Comparison of ENCODE assay signal across 8 cellular contexts in the genomic region with DNA sequence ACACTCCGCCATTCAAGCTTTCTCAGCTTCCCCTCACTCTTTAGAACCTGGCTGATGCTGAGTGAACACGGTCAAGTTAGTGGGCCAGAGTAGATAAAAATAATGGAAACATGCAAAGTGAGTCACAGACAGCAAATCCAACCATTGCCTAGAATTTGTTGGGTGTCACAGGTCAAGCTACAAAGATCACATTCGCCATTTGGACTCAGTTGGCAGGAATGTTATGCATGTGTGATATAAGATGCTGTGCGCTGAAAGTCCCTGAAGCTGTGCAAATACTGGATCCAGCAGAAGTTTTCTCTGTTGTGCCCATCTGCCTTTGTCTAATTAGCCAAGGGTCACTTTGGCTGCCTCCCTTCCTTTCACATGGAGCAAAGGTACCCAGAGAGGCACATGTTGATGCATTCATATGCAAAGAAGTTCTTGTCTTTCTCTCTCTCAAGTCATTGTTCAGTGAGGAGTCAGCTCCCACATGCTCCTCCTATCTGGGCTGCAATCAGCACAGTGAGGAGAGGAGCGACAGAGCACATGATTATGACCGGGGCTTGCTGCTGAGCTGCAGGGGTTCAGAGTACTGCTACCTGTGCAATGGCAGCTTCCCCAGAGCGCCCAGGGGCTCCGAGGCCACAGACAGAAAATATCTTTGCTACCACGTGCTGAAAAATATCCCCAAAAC. TPM values are rescaled to one million over a fixed set of nuclear protein-coding genes. Genes with fewer than 3 reads are reported as not detected.
DNase-seq lines count a peak whose midpoint lies in the region; ATAC-seq and TF ChIP-seq lines count a peak whose summit lies in the region.

No MANE protein-coding gene starts in this region.

- no peaks in the 10 kb centered on the region for H3K4me1 ChIP-seq in HEK293 (ENCODE audit: control insufficient read depth, insufficient read depth, low read length)
- peaks cover 22% of the 10 kb centered on the region for H3K4me1 ChIP-seq in testis

- TF ChIP-seq CTCF in HEK293 (tag by site-specific recombination; IDR thresholded peaks at IDR 0.05) (no peak), testis (IDR thresholded peaks at IDR 0.05) (no peak)

- CTCF ChIA-PET in HEK293 (lab: Yijun Ruan, JAX) = interaction anchor here (0.6 kb wide), 1 partner anchor 458 kb away, joined by 3 read pairs; no protein-coding TSS in a partner anchor

- peak; percentile 56 for DNase-seq in T-helper 2 cell treated with Interferon-gamma antibody and Interleukin-4, amounts not matched to agents 5 μg/mL and 100 μg/mL, for 36 hours (ENCODE audit: low spot score)
- DNase-seq in iPS-NIHi7 (ENCODE audit: extremely low spot score) = peak; percentile 82
- DNase-seq in NCI-H82 (lab: John Stamatoyannopoulos, UW) = no peak
- no peak for DNase-seq in testis
- DNase-seq in NCI-H1092 treated with DMSO at 0.1 percent for 48 hours (lab: John Stamatoyannopoulos, UW) = no peak
- no peak for DNase-seq in 8988T

- TF ChIP-seq POLR2A in testis (IDR thresholded peaks at IDR 0.05) = no peak

- POLR2A ChIA-PET in HEK293 (lab: Yijun Ruan, JAX) = no interaction called here

- intact Hi-C loops in testis (cut with DNase I; ENCODE audit: low total_unique reads) = no loop called here

- H3K27me3 ChIP-seq in testis = no peaks in the 10 kb centered on the region

- no peak overlapping the region for H3K4me3 ChIP-seq in HEK293 (ENCODE audit: low read depth, low read length)
- no peak overlapping the region for H3K4me3 ChIP-seq in testis

- peaks cover 42% of the 10 kb centered on the region for H3K36me3 Mint-ChIP-seq in T-helper 2 cell treated with Interferon-gamma antibody and Interleukin-4, amounts not matched to agents 5 μg/mL and 100 μg/mL, for 36 hours (ENCODE audit: low read depth)

- H3K4me3 Mint-ChIP-seq in T-helper 2 cell treated with Interferon-gamma antibody and Interleukin-4, amounts not matched to agents 5 μg/mL and 100 μg/mL, for 36 hours = peak overlapping the region; percentile 85

- H3K27me3 Mint-ChIP-seq in T-helper 2 cell treated with Interferon-gamma antibody and Interleukin-4, amounts not matched to agents 5 μg/mL and 100 μg/mL, for 36 hours (ENCODE audit: low read depth) = no peaks in the 10 kb centered on the region

- peak overlapping the region; percentile 88 for H3K27ac Mint-ChIP-seq in T-helper 2 cell treated with Interferon-gamma antibody and Interleukin-4, amounts not matched to agents 5 μg/mL and 100 μg/mL, for 36 hours

- 67 to 78% methylated on average over 9 of the region's 9 CpGs for WGBS in testis, 2 donors

- H3K27ac ChIP-seq in HEK293 (ENCODE audit: extremely low read depth, low read depth, low read length) (no peak overlapping the region), testis (no peak overlapping the region)

- ATAC-seq in GM18502 (IDR thresholded peaks at IDR 0.05; ENCODE audit: poor library complexity, unreplicated experiment) = peak; percentile 37

- no peaks in the 10 kb centered on the region for H3K36me3 ChIP-seq in HEK293 (ENCODE audit: control insufficient read depth in 2 of 2, insufficient read depth in 1 of 2, low read length in 2 of 2)
- no peaks in the 10 kb centered on the region for H3K36me3 ChIP-seq in testis (ENCODE audit: low read depth, missing control alignments)

- no peaks in the 10 kb centered on the region for H3K9me3 Mint-ChIP-seq in T-helper 2 cell treated with Interferon-gamma antibody and Interleukin-4, amounts not matched to agents 5 μg/mL and 100 μg/mL, for 36 hours

- H3K4me1 Mint-ChIP-seq in T-helper 2 cell treated with Interferon-gamma antibody and Interleukin-4, amounts not matched to agents 5 μg/mL and 100 μg/mL, for 36 hours (ENCODE audit: low read depth) = peaks cover 84% of the 10 kb centered on the region

- H3K9me3 ChIP-seq in HEK293 (ENCODE audit: control insufficient read depth, insufficient read depth, low read depth, low read length) (no peaks in the 10 kb centered on the region), testis (no peaks in the 10 kb centered on the region)

TF ChIP-seq in HEK293, 187 proteins besides CTCF, POLR2A, EP300 and RAD21:
- 0 out of 2 replicates have a peak, but pooled peaks have one; percentile 20 for TF ChIP-seq TRIM28 (IDR thresholded peaks at IDR 0.05; ENCODE audit: borderline replicate concordance, low read length)
- TF ChIP-seq TCF7L2 (IDR thresholded peaks at IDR 0.05; ENCODE audit: borderline replicate concordance, low read depth, low read length) = no peak

RNA-seq across cellular contexts. Expression of a gene that starts 39.7 kb away (rescaled TPM):
- total RNA-seq in testis = 10 to 100 TPM; 13.3 to 16.7 TPM
- polyA plus RNA-seq in testis (ENCODE audit: insufficient read depth, low read depth, low replicate concordance) = 8.7 TPM

Comparison
In these comparisons a context has a peak if more than half of its experiments do, and no peak if none do; other contexts are left out.
1. DNase-seq: peak in T-helper 2 cell treated with Interferon-gamma antibody and Interleukin-4, amounts not matched to agents 5 μg/mL and 100 μg/mL, for 36 hours (single experiment) and iPS-NIHi7 (single experiment); none in NCI-H82 (single experiment), testis (single experiment), NCI-H1092 treated with DMSO at 0.1 percent for 48 hours (single experiment) and 8988T (single experiment).